Comparison of ENCODE assay signal across 10 cellular contexts in genomic region chr10:43136432-43136831, GRCh38. TPM values are rescaled to one million over a fixed set of nuclear protein-coding genes. Genes with fewer than 3 reads are reported as not detected.
DNase-seq lines count a peak whose midpoint lies in the region; ATAC-seq and TF ChIP-seq lines count a peak whose summit lies in the region.
"Had no signal": no experiment of that assay in that cellular context is flagged by ENCODE, and none has a peak within 500 bp of the region (broad histone marks: within the 10 kb centered on the region; RNA-seq: fewer than 3 reads in every experiment).

No MANE protein-coding gene starts in this region.

- DNase-seq in GM23338 (ENCODE audit: low spot score) = no peak
- no peak for DNase-seq in adipocyte (ENCODE audit: low read depth)
- no peak for DNase-seq in nephron progenitor cell
- DNase-seq in NCI-H2081 treated with DMSO at 0.1 percent for 48 hours (lab: John Stamatoyannopoulos, UW) = no peak
- no peak for DNase-seq in dorsolateral prefrontal cortex
- no peak for DNase-seq in right lobe of liver
- DNase-seq: cortex of kidney, right cardiac atrium had no signal

- H3K4me3 Mint-ChIP-seq in GM23338 (peak overlapping the region; percentile 88), nephron progenitor cell (peak overlapping the region; percentile 97)

- H3K27me3 Mint-ChIP-seq in GM23338 (ENCODE audit: insufficient read depth, low read depth, poor library complexity) (peaks cover 14% of the 10 kb centered on the region), nephron progenitor cell (ENCODE audit: low read depth, poor library complexity) (peaks cover 5% of the 10 kb centered on the region)

- H2AFZ ChIP-seq in GM23338 = no peak overlapping the region

- H3K4me1 Mint-ChIP-seq in GM23338 (peaks cover 9% of the 10 kb centered on the region; the same call in 2 of the 3 replicates), nephron progenitor cell (peaks cover 34% of the 10 kb centered on the region)

- peak overlapping the region in 5 of 10 experiments; percentile 91 to 98 (median 94); a peak in 9 of 20 replicates for H3K4me3 ChIP-seq in BLaER1 treated with 17β-estradiol and CSF1 and Interleukin-3, amounts not matched to agents 10 nM and 100 nM
- H3K4me3 ChIP-seq in GM23338 (no peak overlapping the region), adipocyte (ENCODE audit: low read length) (peak overlapping the region; percentile 99), dorsolateral prefrontal cortex (peak overlapping the region in 3 of 59 donors; percentile 88 to 94 (median 92)), right lobe of liver (no peak overlapping the region)

- H3K9me3 Mint-ChIP-seq in GM23338 (no peaks in the 10 kb centered on the region; the same call in 2 of the 3 replicates), nephron progenitor cell (no peaks in the 10 kb centered on the region)

- no peaks in the 10 kb centered on the region for H3K9me3 ChIP-seq in BLaER1 treated with 17β-estradiol and CSF1 and Interleukin-3, amounts not matched to agents 10 nM and 100 nM (replicated peaks in 1 of 11)
- H3K9me3 ChIP-seq in adipocyte (ENCODE audit: control insufficient read depth, low read length) (no peaks in the 10 kb centered on the region), right lobe of liver (no peaks in the 10 kb centered on the region)

- H3K9ac ChIP-seq in BLaER1 treated with 17β-estradiol and CSF1 and Interleukin-3, amounts not matched to agents 10 nM and 100 nM = peak overlapping the region in 2 of 11 experiments; percentile 14 to 96; a peak in 4 of 22 replicates
- H3K9ac ChIP-seq in adipocyte (ENCODE audit: low read length) = peak overlapping the region; percentile 95

- ATAC-seq in GM23338 (no peak), right lobe of liver (no peak), GM19455 (IDR thresholded peaks at IDR 0.05; ENCODE audit: unreplicated experiment) (no peak)
- ATAC-seq: right cardiac atrium had no signal

- no peaks in the 10 kb centered on the region for H3K27me3 ChIP-seq in BLaER1 treated with 17β-estradiol and CSF1 and Interleukin-3, amounts not matched to agents 10 nM and 100 nM
- H3K27me3 ChIP-seq in GM23338 (ENCODE audit: insufficient read depth) (peaks cover 34% of the 10 kb centered on the region), adipocyte (replicated peaks; ENCODE audit: control insufficient read depth, insufficient read depth, low read length) (no peaks in the 10 kb centered on the region), dorsolateral prefrontal cortex (no peaks in the 10 kb centered on the region), right lobe of liver (no peaks in the 10 kb centered on the region)

- 0 out of 2 replicates have a peak, but pooled peaks cover 4% of the 10 kb centered on the region for H3F3A ChIP-seq in GM23338 (replicated peaks; ENCODE audit: low read depth)

- H3K27ac ChIP-seq in BLaER1 treated with 17β-estradiol and CSF1 and Interleukin-3, amounts not matched to agents 10 nM and 100 nM = peak overlapping the region in 5 of 11 experiments; percentile 28 to 99 (median 98); a peak in 7 of 22 replicates
- H3K27ac ChIP-seq in GM23338 (ENCODE audit: low read depth) (no peak overlapping the region), dorsolateral prefrontal cortex (no peak overlapping the region), right lobe of liver (no peak overlapping the region)

- intact Hi-C loops in dorsolateral prefrontal cortex (cut with DNase I) = loop anchor here in 1 of 2 donors (5.0 kb wide), 2 partner anchors 56 to 211 kb away; no protein-coding TSS in a partner anchor
- intact Hi-C loops in right lobe of liver (cut with DNase I) = no loop called here

- TF ChIP-seq POLR2A in right lobe of liver (IDR thresholded peaks at IDR 0.05) = no peak

- H3K36me3 Mint-ChIP-seq in GM23338 (ENCODE audit: low read depth) (no peaks in the 10 kb centered on the region), nephron progenitor cell (ENCODE audit: low read depth) (no peaks in the 10 kb centered on the region)

- H3K27ac Mint-ChIP-seq in GM23338 (no peak overlapping the region), nephron progenitor cell (no peak overlapping the region)

- H3K4me1 ChIP-seq in BLaER1 treated with 17β-estradiol and CSF1 and Interleukin-3, amounts not matched to agents 10 nM and 100 nM = peaks cover 47 to 71% (median 64%) of the 10 kb centered on the region in 10 experiments
- H3K4me1 ChIP-seq in GM23338 (ENCODE audit: insufficient read depth) = 0 out of 2 replicates have a peak, but pooled peaks cover 3% of the 10 kb centered on the region
- peaks cover 29% of the 10 kb centered on the region for H3K4me1 ChIP-seq in adipocyte (ENCODE audit: control insufficient read depth, insufficient read depth, low read length)
- peaks cover 0 to 19% (median 3%) of the 10 kb centered on the region in 4 donors for H3K4me1 ChIP-seq in right lobe of liver

- H3K36me3 ChIP-seq in BLaER1 treated with 17β-estradiol and CSF1 and Interleukin-3, amounts not matched to agents 10 nM and 100 nM = no peaks in the 10 kb centered on the region
- H3K36me3 ChIP-seq in GM23338 (ENCODE audit: insufficient read depth) (no peaks in the 10 kb centered on the region), adipocyte (ENCODE audit: control insufficient read depth, insufficient read depth, low read length, severe bottlenecking) (no peaks in the 10 kb centered on the region), right lobe of liver (no peaks in the 10 kb centered on the region)

- H3K4me2 ChIP-seq in BLaER1 treated with 17β-estradiol and CSF1 and Interleukin-3, amounts not matched to agents 10 nM and 100 nM = peak overlapping the region; percentile 41 to 98 (median 96); a peak in 21 of 22 replicates
- no peak overlapping the region for H3K4me2 ChIP-seq in GM23338

- peaks cover 17% of the 10 kb centered on the region for H3K79me2 ChIP-seq in GM23338 (replicated peaks; ENCODE audit: insufficient read depth)

- H3K9me2 ChIP-seq in GM23338 (ENCODE audit: insufficient read depth) = no peaks in the 10 kb centered on the region

- H4K20me1 ChIP-seq in BLaER1 treated with 17β-estradiol and CSF1 and Interleukin-3, amounts not matched to agents 10 nM and 100 nM = peaks cover 0 to 23% (median 0%) of the 10 kb centered on the region in 11 experiments; a peak in 6 of 22 replicates
- H4K20me1 ChIP-seq in GM23338 (replicated peaks; ENCODE audit: insufficient read depth) = peaks cover 9% of the 10 kb centered on the region

- WGBS in right lobe of liver (ENCODE audit: insufficient coverage, low coverage, low lambda C conversion rate, missing lambda C conversion rate) = 100% methylated on average over 5 of the region's 5 CpGs

- TF ChIP-seq CTCF in GM23338 (conservative IDR thresholded peaks at IDR 0.05; ENCODE audit: low read depth in 2 of 2) (no peak), nephron progenitor cell (IDR thresholded peaks at IDR 0.05) (no peak), dorsolateral prefrontal cortex (IDR thresholded peaks at IDR 0.05 in 54 of 56, conservative IDR thresholded peaks at IDR 0.05 in 2 of 56; ENCODE audit: low read depth in 1 of 56, partially characterized antibody in 56 of 56) (no peak), right lobe of liver (IDR thresholded peaks at IDR 0.05) (no peak)

TF ChIP-seq in GM23338, 12 proteins besides CTCF, POLR2A, EP300 and RAD21 (continues in another document):
- TF ChIP-seq EZH2 (IDR thresholded peaks at IDR 0.05; ENCODE audit: low read depth, unreplicated experiment) = no peak

RNA-seq across cellular contexts. Expression of gene CSGALNACT2, which starts 1.8 kb away (rescaled TPM):
- 3.7 and 4.6 TPM in 2 replicates for total RNA-seq in GM23338 (2014; rRNA removed; shearing (Covaris generic))
- polyA plus RNA-seq in GM23338 (2016; fragmentation: Nextera tagmentation; extraction: Ambion mirVana) = 2.4 and 3.0 TPM in 2 replicates
- total RNA-seq in dorsolateral prefrontal cortex (10 to 100 TPM; 18.7 to 36.1 (median 23.8) TPM), right lobe of liver (10 to 100 TPM in 1 of 6 experiments, 1 to 10 TPM in 5; 5.4 to 11.1 (median 8.3) TPM)

RNA-seq across cellular contexts. Expression of gene RET, which starts 59.6 kb away (rescaled TPM):
- total RNA-seq in GM23338 (2014; rRNA removed; shearing (Covaris generic)) = 6.7 and 9.8 TPM in 2 replicates
- 3.8 and 5.5 TPM in 2 replicates for polyA plus RNA-seq in GM23338 (2016; fragmentation: Nextera tagmentation; extraction: Ambion mirVana)
- total RNA-seq in dorsolateral prefrontal cortex (10 to 100 TPM in 85 of 120 experiments, 1 to 10 TPM in 35; 5.1 to 24.7 (median 12.0) TPM), right lobe of liver (10 to 100 TPM in 1 of 6 experiments, 1 to 10 TPM in 3, under 1 TPM in 2; 0.53 to 10.2 (median 1.4) TPM)
